9 cellular contexts compared by ENCODE assay signal in the genomic region with DNA sequence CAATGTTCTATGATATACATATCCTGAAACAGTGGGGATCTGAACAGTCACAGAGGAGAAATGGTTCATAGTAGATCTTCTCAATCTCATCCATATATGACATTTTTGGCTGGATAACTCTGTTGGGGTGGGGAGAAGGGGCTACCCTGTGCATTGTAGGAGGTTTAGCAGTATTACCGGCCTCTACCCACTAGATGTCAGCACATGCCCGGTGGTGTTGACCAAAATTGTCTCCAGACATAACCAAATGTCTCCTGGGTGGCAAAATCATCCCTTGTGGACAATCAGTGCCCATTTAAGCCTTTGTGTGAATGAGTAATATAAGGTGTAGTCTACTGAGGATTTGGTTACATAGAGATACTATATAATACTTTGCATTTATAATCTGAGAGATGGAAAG.
DNase-seq lines count a peak whose midpoint lies in the region; FAIRE-seq and TF ChIP-seq lines count a peak whose summit lies in the region.
"Had no signal": no experiment of that assay in that cellular context is flagged by ENCODE, and none has a peak within 500 bp of the region (broad histone marks: within the 10 kb centered on the region; RNA-seq: fewer than 3 reads in every experiment).

No MANE protein-coding gene starts in this region.

- H3K36me3 Mint-ChIP-seq in Calu3 (ENCODE audit: insufficient read depth, unreplicated experiment) (peaks cover 26% of the 10 kb centered on the region), progenitor cell of endocrine pancreas (ENCODE audit: insufficient read depth) (peaks cover 4% of the 10 kb centered on the region)
- H3K36me3 Mint-ChIP-seq: naive thymus-derived CD8-positive, alpha-beta T cell had no signal

- H3K4me1 ChIP-seq in SJSA1 (replicated peaks) = 0 out of 2 replicates have a peak, but pooled peaks cover 3% of the 10 kb centered on the region

- intact Hi-C loops in Calu3 (cut with micrococcal nuclease; ENCODE audit: unreplicated experiment) = loop anchor here (5.0 kb wide), 1 partner anchor 41 kb away; no protein-coding TSS in a partner anchor

- H3K27me3 Mint-ChIP-seq in Calu3 (ENCODE audit: unreplicated experiment) = no peaks in the 10 kb centered on the region
- no peaks in the 10 kb centered on the region for H3K27me3 Mint-ChIP-seq in progenitor cell of endocrine pancreas
- H3K27me3 Mint-ChIP-seq: naive thymus-derived CD8-positive, alpha-beta T cell had no signal

- H3K36me3 ChIP-seq in SJSA1 = peaks cover 45% of the 10 kb centered on the region

- DNase-seq in Calu3 = peak; percentile 28
- peak; percentile 8 for DNase-seq in GM19238 (ENCODE audit: insufficient read length, low spot score)
- DNase-seq in LoVo (ENCODE audit: low spot score) = peak; percentile 2
- peak; percentile 19 to 45 for DNase-seq in SJSA1 (ENCODE audit: low read depth in 1 of 2, low spot score in 2 of 2)
- peak; percentile 63 for DNase-seq in fibroblast of the aortic adventitia (ENCODE audit: low read depth)
- DNase-seq in progenitor cell of endocrine pancreas (ENCODE audit: low spot score, unreplicated experiment) = peak; percentile 39
- no peak for DNase-seq in putamen (ENCODE audit: low spot score)
- no peak for DNase-seq in RCC 7860 (ENCODE audit: low spot score)

- CTCF ChIA-PET in Calu3 (lab: Charles Lee) = no interaction called here

- TF ChIP-seq CTCF in Calu3 (IDR thresholded peaks at IDR 0.05; ENCODE audit: unreplicated experiment) = peak; percentile 34
- peak; percentile 79 for TF ChIP-seq CTCF in fibroblast of the aortic adventitia (IDR thresholded peaks at IDR 0.05; ENCODE audit: insufficient read depth, low read length)
- TF ChIP-seq CTCF in progenitor cell of endocrine pancreas (IDR thresholded peaks at IDR 0.05; ENCODE audit: unreplicated experiment) = peak; percentile 81

- FAIRE-seq in RCC 7860 (lab: Jason Lieb, UNC) = no peak

- H3K27me3 ChIP-seq in SJSA1 (replicated peaks) = no peaks in the 10 kb centered on the region

- no peaks in the 10 kb centered on the region for H3K9me3 ChIP-seq in SJSA1 (replicated peaks)

- H3K4me3 ChIP-seq in SJSA1 = no peak overlapping the region
- no peak overlapping the region for H3K4me3 ChIP-seq in fibroblast of the aortic adventitia (ENCODE audit: low read depth, low read length)

- H3K4me1 Mint-ChIP-seq in Calu3 (ENCODE audit: low read depth, unreplicated experiment) (no peaks in the 10 kb centered on the region), progenitor cell of endocrine pancreas (ENCODE audit: low read depth) (peaks cover 5% of the 10 kb centered on the region)
- H3K4me1 Mint-ChIP-seq: naive thymus-derived CD8-positive, alpha-beta T cell had no signal

- no TSS peak for BruUV-seq in Calu3 (replicated peaks; lab: Mats Ljungman, UMichigan)

- no peak overlapping the region for H3K27ac Mint-ChIP-seq in Calu3 (ENCODE audit: unreplicated experiment)
- peak overlapping the region; percentile 83 for H3K27ac Mint-ChIP-seq in progenitor cell of endocrine pancreas
- H3K27ac Mint-ChIP-seq: naive thymus-derived CD8-positive, alpha-beta T cell had no signal

- H3K27ac ChIP-seq in SJSA1 = no peak overlapping the region

- H3K4me3 Mint-ChIP-seq in Calu3 (ENCODE audit: low read depth, unreplicated experiment) (no peak overlapping the region), progenitor cell of endocrine pancreas (ENCODE audit: low read depth) (no peak overlapping the region)
- H3K4me3 Mint-ChIP-seq: naive thymus-derived CD8-positive, alpha-beta T cell had no signal

- no peaks in the 10 kb centered on the region for H3K9me3 Mint-ChIP-seq in Calu3 (ENCODE audit: low read depth, unreplicated experiment)
- H3K9me3 Mint-ChIP-seq in progenitor cell of endocrine pancreas (ENCODE audit: low read depth) = no peaks in the 10 kb centered on the region
- H3K9me3 Mint-ChIP-seq: naive thymus-derived CD8-positive, alpha-beta T cell had no signal

Comparison
In these comparisons a context has a peak if more than half of its experiments do, and no peak if none do; other contexts are left out.
1. DNase-seq: peak in Calu3 (single experiment), GM19238 (single experiment), LoVo (single experiment), SJSA1 (2 of 2), fibroblast of the aortic adventitia (single experiment) and progenitor cell of endocrine pancreas (single experiment); none in putamen (single experiment) and RCC 7860 (single experiment).
2. Peak in every context shown above with its lines, with median percentiles within 50 percentile points of each other: CTCF ChIP-seq.